Comparison of ENCODE assay signal across 9 cellular contexts in genomic region chr14:30283822-30284446, GRCh38.
DNase-seq lines count a peak whose midpoint lies in the region; ATAC-seq, FAIRE-seq and TF ChIP-seq lines count a peak whose summit lies in the region.
"Had no signal": no experiment of that assay in that cellular context is flagged by ENCODE, and none has a peak within 500 bp of the region (broad histone marks: within the 10 kb centered on the region; RNA-seq: fewer than 3 reads in every experiment).

No MANE protein-coding gene starts in this region.

- no peak overlapping the region for H3K4me3 ChIP-seq in BE2C (ENCODE audit: low read depth, low read length)
- no peak overlapping the region for H3K4me3 ChIP-seq in neural progenitor cell

- no peak overlapping the region for H3K27ac ChIP-seq in neural progenitor cell

- H3K4me1 Mint-ChIP-seq in neural progenitor cell: no peaks in the 10 kb centered on the region
- H3K4me1 Mint-ChIP-seq: naive B cell had no signal

- H3K4me2 ChIP-seq in neural progenitor cell: no peak overlapping the region

- H3K9me3 ChIP-seq in BE2C (no peaks in the 10 kb centered on the region), neural progenitor cell (ENCODE audit: low read depth) (no peaks in the 10 kb centered on the region)

- H3K4me1 ChIP-seq in BE2C (no peaks in the 10 kb centered on the region), neural progenitor cell (no peaks in the 10 kb centered on the region)

- no peak overlapping the region for H3K4me3 Mint-ChIP-seq in neural progenitor cell
- H3K4me3 Mint-ChIP-seq: naive B cell had no signal

- no peaks in the 10 kb centered on the region for H3K36me3 Mint-ChIP-seq in neural progenitor cell
- H3K36me3 Mint-ChIP-seq: naive B cell had no signal

- no peaks in the 10 kb centered on the region for H3K36me3 ChIP-seq in BE2C
- no peaks in the 10 kb centered on the region for H3K36me3 ChIP-seq in neural progenitor cell

- H3K9ac ChIP-seq in neural progenitor cell: no peak overlapping the region

- peak; percentile 28 for DNase-seq in BE2C
- peak; percentile 22 for DNase-seq in NCI-H146 treated with DMSO at 0.1 percent for 48 hours (lab: John Stamatoyannopoulos, UW; ENCODE audit: unreplicated experiment)
- peak; percentile 21 for DNase-seq in cerebellar cortex (ENCODE audit: low spot score)
- DNase-seq in neural progenitor cell (ENCODE audit: low spot score): peak; percentile 70
- no peak for DNase-seq in GDM1 (lab: John Stamatoyannopoulos, UW)
- DNase-seq in GM19239 (ENCODE audit: insufficient read length, low spot score): no peak
- DNase-seq: naive B cell had no signal

- no peak overlapping the region for H2AFZ ChIP-seq in neural progenitor cell (replicated peaks)

- no peak for FAIRE-seq in GM19239 (lab: Jason Lieb, UNC)

- no peaks in the 10 kb centered on the region for H3K9me3 Mint-ChIP-seq in neural progenitor cell

- no peaks in the 10 kb centered on the region for H3F3A ChIP-seq in neural progenitor cell (ENCODE audit: low read depth)

- ATAC-seq in GM18502 (IDR thresholded peaks at IDR 0.05; ENCODE audit: poor library complexity, unreplicated experiment): peak; percentile 80
- no peak for ATAC-seq in HG02623 (IDR thresholded peaks at IDR 0.05; ENCODE audit: unreplicated experiment)

- H4K20me1 ChIP-seq in neural progenitor cell (ENCODE audit: low read depth): no peaks in the 10 kb centered on the region

- H3K27ac Mint-ChIP-seq in neural progenitor cell: no peak overlapping the region
- H3K27ac Mint-ChIP-seq: naive B cell had no signal

- TF ChIP-seq CTCF in BE2C (IDR thresholded peaks at IDR 0.05; ENCODE audit: low read depth, low read length) (peak; percentile 79), neural progenitor cell (IDR thresholded peaks at IDR 0.05) (peak; percentile 92)

- no peaks in the 10 kb centered on the region for H3K79me2 ChIP-seq in neural progenitor cell (ENCODE audit: low read depth)

- no peaks in the 10 kb centered on the region for H3K27me3 Mint-ChIP-seq in neural progenitor cell (ENCODE audit: insufficient read depth, low read depth)
- H3K27me3 Mint-ChIP-seq: naive B cell had no signal

- no peaks in the 10 kb centered on the region for H3K27me3 ChIP-seq in BE2C
- H3K27me3 ChIP-seq in neural progenitor cell: no peaks in the 10 kb centered on the region

Comparison
In these comparisons a context has a peak if more than half of its experiments do, and no peak if none do; other contexts are left out.
1. DNase-seq: peak in BE2C (single experiment), NCI-H146 treated with DMSO at 0.1 percent for 48 hours (single experiment), cerebellar cortex (single experiment) and neural progenitor cell (single experiment); none in GDM1 (single experiment) and GM19239 (single experiment).